In the genomic region with DNA sequence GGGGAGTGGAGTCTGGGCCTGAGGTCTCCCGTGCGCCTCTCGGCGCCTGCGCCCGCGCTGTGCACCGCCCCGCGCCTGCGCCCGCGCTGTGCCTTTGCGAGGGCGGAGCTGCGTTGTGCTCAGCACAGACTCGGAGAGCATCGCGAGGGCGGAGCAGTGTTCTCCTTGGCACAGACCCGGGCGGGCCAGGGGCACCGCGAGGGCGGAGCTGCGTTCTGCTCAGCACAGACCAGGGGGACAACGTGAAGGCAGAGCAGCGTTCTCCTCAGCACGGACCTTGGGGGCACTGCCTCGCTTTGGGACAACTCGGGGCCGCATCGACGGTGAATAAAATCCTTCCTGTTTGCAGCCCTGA, we compare ENCODE assay signal across 8 cellular contexts.
DNase-seq lines count a peak whose midpoint lies in the region; ATAC-seq and TF ChIP-seq lines count a peak whose summit lies in the region.
"Not testable (repeated sequence)": the region's sequence is repeated elsewhere in the genome, so short reads cannot be mapped to it uniquely, and the experiment has no call there.

No MANE protein-coding gene starts in this region.

- DNase-seq in Ammon's horn (ENCODE audit: low spot score) (peak; percentile 2), left kidney (ENCODE audit: low read depth, low spot score) (peak; percentile 1), psoas muscle (peak; percentile 30 to 51)
- peak; percentile 41 for DNase-seq in Jurkat, Clone E6-1 (ENCODE audit: low read depth, low spot score)
- peak; percentile 0 to 2 for DNase-seq in activated T-cell treated with anti-CD3 and anti-CD28 coated beads, Interleukin-2, amount 50 U/mL, for 72 hours
- not testable (repeated sequence) for DNase-seq in epithelial cell of proximal tubule (ENCODE audit: low read depth)

- not testable (repeated sequence) for H3K27me3 Mint-ChIP-seq in activated T-cell treated with anti-CD3 and anti-CD28 coated beads, Interleukin-2, amount 50 U/mL, for 72 hours (ENCODE audit: low read depth)

- 4 to 21% (median 12%) methylated on average over 11 to 25 of the region's 34 CpGs for WGBS in psoas muscle, 3 donors

- not testable (repeated sequence) for TF ChIP-seq CTCF in epithelial cell of proximal tubule (conservative IDR thresholded peaks at IDR 0.05; ENCODE audit: low read depth, low read length); psoas muscle (IDR thresholded peaks at IDR 0.05)

- not testable (repeated sequence) for H3K4me1 Mint-ChIP-seq in activated T-cell treated with anti-CD3 and anti-CD28 coated beads, Interleukin-2, amount 50 U/mL, for 72 hours (ENCODE audit: low read depth)

- H3K4me3 ChIP-seq in Jurkat, Clone E6-1 (ENCODE audit: low read length) = peak overlapping the region; percentile 44
- H3K4me3 ChIP-seq in epithelial cell of proximal tubule (ENCODE audit: low read depth, low read length) (peak overlapping the region; percentile 52), psoas muscle (peak overlapping the region; percentile 18)

- H3K4me3 Mint-ChIP-seq in activated T-cell treated with anti-CD3 and anti-CD28 coated beads, Interleukin-2, amount 50 U/mL, for 72 hours = peak overlapping the region; percentile 39 to 47

- intact Hi-C loops in psoas muscle (cut with DNase I) = not testable (repeated sequence)

- H3K27ac Mint-ChIP-seq in activated T-cell treated with anti-CD3 and anti-CD28 coated beads, Interleukin-2, amount 50 U/mL, for 72 hours = not testable (repeated sequence)

- H3K9me3 Mint-ChIP-seq in activated T-cell treated with anti-CD3 and anti-CD28 coated beads, Interleukin-2, amount 50 U/mL, for 72 hours = not testable (repeated sequence)

- not testable (repeated sequence) for H3K9me3 ChIP-seq in psoas muscle

- H3K27me3 ChIP-seq in psoas muscle (ENCODE audit: insufficient read depth in 3 of 3, low read length in 2 of 3) = not testable (repeated sequence)

- H3K36me3 ChIP-seq in psoas muscle (ENCODE audit: insufficient read depth in 1 of 2, low read depth in 1 of 2) = not testable (repeated sequence)

- not testable (repeated sequence) for H3K4me1 ChIP-seq in psoas muscle

- ATAC-seq in GM19328 (IDR thresholded peaks at IDR 0.05; ENCODE audit: unreplicated experiment) (peak; percentile 100), HG02759 (IDR thresholded peaks at IDR 0.05; ENCODE audit: unreplicated experiment) (peak; percentile 100), psoas muscle (peak in 3 of 4 donors; percentile 75 to 90 (median 76))
- peak; percentile 99 for ATAC-seq in activated T-cell treated with anti-CD3 and anti-CD28 coated beads, Interleukin-2, amount 50 U/mL, for 72 hours (replicated peaks in 1 of 2)

- H3K36me3 Mint-ChIP-seq in activated T-cell treated with anti-CD3 and anti-CD28 coated beads, Interleukin-2, amount 50 U/mL, for 72 hours (ENCODE audit: insufficient read depth in 2 of 2) = not testable (repeated sequence)

- H3K27ac ChIP-seq in psoas muscle = not testable (repeated sequence)
